ENCODE assay signal across 8 cellular contexts in genomic region chr10:6300106-6300783, GRCh38.
A peak's percentile ranks its signal among the peaks of the same experiment; 100 is the strongest.
DNase-seq lines count a peak whose midpoint lies in the region; ATAC-seq, FAIRE-seq and TF ChIP-seq lines count a peak whose summit lies in the region.

No MANE protein-coding gene starts in this region.

- peak; percentile 20 for ATAC-seq in HCT116

- no peaks in the 10 kb centered on the region for H4K20me1 ChIP-seq in HCT116 (ENCODE audit: insufficient read depth)
- H4K20me1 ChIP-seq in MM.1S (ENCODE audit: insufficient read depth, low read length): no peaks in the 10 kb centered on the region

- peak; percentile 94 for FAIRE-seq in GM18507 (lab: Jason Lieb, UNC)

- TF ChIP-seq RAD21 in HCT116 (IDR thresholded peaks at IDR 0.05; ENCODE audit: low read depth): no peak

- no peak overlapping the region for H3K4me3 ChIP-seq in HCT116 (replicated peaks in 1 of 2; ENCODE audit: low read depth in 1 of 2, low read length in 2 of 2)
- peak overlapping the region; percentile 55 for H3K4me3 ChIP-seq in MM.1S (ENCODE audit: low read length)

- H3K4me2 ChIP-seq in HCT116 (ENCODE audit: low read length) (peak overlapping the region; percentile 70), MM.1S (ENCODE audit: low read depth, low read length) (peak overlapping the region; percentile 85)

- H3K9ac ChIP-seq in HCT116 (ENCODE audit: low read length): 0 out of 2 replicates have a peak overlapping the region, but pooled peaks have one; percentile 21
- peak overlapping the region; percentile 73 for H3K9ac ChIP-seq in MM.1S (ENCODE audit: low read length)

- H3K9me3 Mint-ChIP-seq in activated naive CD4-positive, alpha-beta T cell treated with anti-CD3 and anti-CD28 coated beads, Interleukin-2, amount 10 ng/mL, durations not matched to agents 7 days and 5 days: peaks cover 12% of the 10 kb centered on the region
- no peaks in the 10 kb centered on the region for H3K9me3 Mint-ChIP-seq in glutamatergic neuron (ENCODE audit: unreplicated experiment)

- POLR2A ChIA-PET in HCT116 (lab: Charles Lee): interaction anchor here (1.2 kb wide), 1 partner anchor 25 kb away, joined by 4 read pairs; no protein-coding TSS in a partner anchor

- RAD21 ChIA-PET in HCT116 (lab: Charles Lee; ENCODE audit: low non-redundant PET in 1 of 2, low total read pairs in 2 of 2, uncharacterized antibody in 2 of 2, unreplicated experiment in 2 of 2): no interaction called here

- H3K27ac ChIP-seq in HCT116 (ENCODE audit: low read depth, low read length) (peak overlapping the region; percentile 23; the same call in 1 of the 2 replicates), MM.1S (ENCODE audit: low read length) (peak overlapping the region; percentile 97)

- BruUV-seq in HCT116 (replicated peaks; lab: Mats Ljungman, UMichigan): no TSS peak

- peak overlapping the region; percentile 95 for H3K27ac Mint-ChIP-seq in activated naive CD4-positive, alpha-beta T cell treated with anti-CD3 and anti-CD28 coated beads, Interleukin-2, amount 10 ng/mL, durations not matched to agents 7 days and 5 days
- H3K27ac Mint-ChIP-seq in glutamatergic neuron (ENCODE audit: unreplicated experiment): no peak overlapping the region

- H3K9me2 ChIP-seq in HCT116 (ENCODE audit: insufficient read depth) (no peaks in the 10 kb centered on the region), MM.1S (replicated peaks; ENCODE audit: insufficient read depth, low read length) (no peaks in the 10 kb centered on the region)

- H3K36me3 Mint-ChIP-seq in activated naive CD4-positive, alpha-beta T cell treated with anti-CD3 and anti-CD28 coated beads, Interleukin-2, amount 10 ng/mL, durations not matched to agents 7 days and 5 days: peaks cover 27% of the 10 kb centered on the region
- no peaks in the 10 kb centered on the region for H3K36me3 Mint-ChIP-seq in glutamatergic neuron (ENCODE audit: unreplicated experiment)

- peaks cover 67% of the 10 kb centered on the region for H3K4me1 Mint-ChIP-seq in activated naive CD4-positive, alpha-beta T cell treated with anti-CD3 and anti-CD28 coated beads, Interleukin-2, amount 10 ng/mL, durations not matched to agents 7 days and 5 days
- peaks cover 19% of the 10 kb centered on the region for H3K4me1 Mint-ChIP-seq in glutamatergic neuron (ENCODE audit: low read depth, unreplicated experiment)

- DNase-seq in GM18507 (ENCODE audit: extremely low spot score, insufficient read length, low read depth): peak; percentile 51
- no peak for DNase-seq in HCT116 (ENCODE audit: low read depth, low spot score)
- DNase-seq in MM.1S: peak; percentile 78
- peak; percentile 52 for DNase-seq in activated naive CD4-positive, alpha-beta T cell treated with anti-CD3 and anti-CD28 coated beads, Interleukin-2, amount 10 ng/mL, durations not matched to agents 7 days and 5 days
- DNase-seq in left kidney (ENCODE audit: low read depth, low spot score): peak; percentile 58
- DNase-seq in glutamatergic neuron: no peak
- no peak for DNase-seq in DMS53 treated with DMSO at 0.1 percent for 48 hours (lab: John Stamatoyannopoulos, UW; ENCODE audit: unreplicated experiment)
- no peak for DNase-seq in NCI-H2196 treated with DMSO at 0.1 percent for 48 hours (lab: John Stamatoyannopoulos, UW; ENCODE audit: unreplicated experiment)

- intact Hi-C loops in HCT116 (cut with micrococcal nuclease): no loop called here

- no peak for TF ChIP-seq POLR2A in HCT116 (IDR thresholded peaks at IDR 0.05; ENCODE audit: borderline replicate concordance, extremely low read depth, insufficient read depth, insufficient read length)

- no peaks in the 10 kb centered on the region for H3K27me3 Mint-ChIP-seq in activated naive CD4-positive, alpha-beta T cell treated with anti-CD3 and anti-CD28 coated beads, Interleukin-2, amount 10 ng/mL, durations not matched to agents 7 days and 5 days
- peaks cover 3% of the 10 kb centered on the region for H3K27me3 Mint-ChIP-seq in glutamatergic neuron (ENCODE audit: unreplicated experiment)

- H3K27me3 ChIP-seq in HCT116 (ENCODE audit: insufficient read depth, low read length) (no peaks in the 10 kb centered on the region), MM.1S (replicated peaks; ENCODE audit: insufficient read depth, low read length) (no peaks in the 10 kb centered on the region)

- H3F3A ChIP-seq in MM.1S (ENCODE audit: insufficient read depth, low read length): peaks cover 35% of the 10 kb centered on the region

- CTCF ChIA-PET in HCT116 (lab: Charles Lee): interaction anchor here (1.0 to 1.2 kb wide), 2 partner anchors 98 to 101 kb away, joined by 3 to 4 read pairs; partner anchors contain the start of gene PFKFB3
- CTCF ChIA-PET in activated naive CD4-positive, alpha-beta T cell treated with anti-CD3 and anti-CD28 coated beads, Interleukin-2, amount 10 ng/mL, durations not matched to agents 7 days and 5 days (lab: Charles Lee): interaction anchor here (0.6 to 1.9 kb wide), 6 partner anchors 43 to 214 kb away, joined by 3 to 6 read pairs (median 4); partner anchors contain the start of gene PFKFB3

- H3K79me2 ChIP-seq in HCT116 (ENCODE audit: insufficient read depth, low read length): no peaks in the 10 kb centered on the region
- no peaks in the 10 kb centered on the region for H3K79me2 ChIP-seq in MM.1S (ENCODE audit: low read length)

- H3K4me1 ChIP-seq in HCT116 (ENCODE audit: control insufficient read depth in 1 of 2, insufficient read depth in 2 of 2, low read length in 2 of 2) (peaks cover 35 to 68% of the 10 kb centered on the region in 2 experiments), MM.1S (ENCODE audit: low read length) (peaks cover 35% of the 10 kb centered on the region)

- no peak for TF ChIP-seq CTCF in HCT116 (IDR thresholded peaks at IDR 0.05 in 2 of 3, conservative IDR thresholded peaks at IDR 0.05 in 1 of 3; ENCODE audit: borderline replicate concordance in 1 of 3, insufficient read depth in 1 of 3, low read depth in 2 of 3, low read length in 2 of 3)
- TF ChIP-seq CTCF in MM.1S (IDR thresholded peaks at IDR 0.05; ENCODE audit: low read length): no peak
- TF ChIP-seq CTCF in glutamatergic neuron (IDR thresholded peaks at IDR 0.05; ENCODE audit: partially characterized antibody, unreplicated experiment): no peak

- H3K4me3 Mint-ChIP-seq in activated naive CD4-positive, alpha-beta T cell treated with anti-CD3 and anti-CD28 coated beads, Interleukin-2, amount 10 ng/mL, durations not matched to agents 7 days and 5 days: peak overlapping the region; percentile 10
- H3K4me3 Mint-ChIP-seq in glutamatergic neuron (ENCODE audit: unreplicated experiment): no peak overlapping the region

- H3K9me3 ChIP-seq in HCT116 (ENCODE audit: control insufficient read depth in 1 of 2, insufficient read depth in 1 of 2, low read depth in 1 of 2, low read length in 2 of 2): no peaks in the 10 kb centered on the region
- no peaks in the 10 kb centered on the region for H3K9me3 ChIP-seq in MM.1S (replicated peaks; ENCODE audit: insufficient read depth, low read length)

- H2AFZ ChIP-seq in HCT116 (ENCODE audit: low read depth, low read length, poor library complexity, severe bottlenecking) (peak overlapping the region; percentile 36), MM.1S (ENCODE audit: low read length) (peak overlapping the region; percentile 82)

- H3K36me3 ChIP-seq in HCT116 (ENCODE audit: control insufficient read depth in 1 of 2, insufficient read depth in 2 of 2, low read length in 2 of 2) (no peaks in the 10 kb centered on the region), MM.1S (replicated peaks; ENCODE audit: insufficient read depth, low read length) (no peaks in the 10 kb centered on the region)

TF ChIP-seq in HCT116, 20 proteins besides CTCF, POLR2A, EP300 and RAD21:
- 0 out of 2 replicates have a peak, but pooled peaks have one; percentile 31 for TF ChIP-seq SP1 (IDR thresholded peaks at IDR 0.05; ENCODE audit: low read depth)
- TF ChIP-seq REST (IDR thresholded peaks at IDR 0.05; ENCODE audit: low read depth): no peak

Comparison
In these comparisons a context has a peak if more than half of its experiments do, and no peak if none do; other contexts are left out.
1. DNase-seq: peak in GM18507 (single experiment), MM.1S (single experiment), activated naive CD4-positive, alpha-beta T cell treated with anti-CD3 and anti-CD28 coated beads, Interleukin-2, amount 10 ng/mL, durations not matched to agents 7 days and 5 days (single experiment) and left kidney (single experiment); none in HCT116 (single experiment), glutamatergic neuron (single experiment), DMS53 treated with DMSO at 0.1 percent for 48 hours (single experiment) and NCI-H2196 treated with DMSO at 0.1 percent for 48 hours (single experiment).